ENCODE assay signal across 21 cellular contexts in genomic region chrX:16215660-16216059, GRCh38. TPM values are rescaled to one million over a fixed set of nuclear protein-coding genes. Genes with fewer than 3 reads are reported as not detected.
A peak's percentile ranks its signal among the peaks of the same experiment; 100 is the strongest.
DNase-seq lines count a peak whose midpoint lies in the region; ATAC-seq and TF ChIP-seq lines count a peak whose summit lies in the region.
"Had no signal": no experiment of that assay in that cellular context is flagged by ENCODE, and none has a peak within 500 bp of the region (broad histone marks: within the 10 kb centered on the region; RNA-seq: fewer than 3 reads in every experiment).

No MANE protein-coding gene starts in this region.

- H3K56ac ChIP-seq in H9 (ENCODE audit: insufficient read length, low read depth, low read length): no peak overlapping the region

- H3K4me3 ChIP-seq in neural progenitor cell: no peak overlapping the region
- H3K4me3 ChIP-seq: PC-9 had no signal

- POLR2A ChIA-PET in activated CD8-positive, alpha-beta T cell treated with anti-CD3 and anti-CD28 coated beads, Interleukin-2, amount 10 ng/mL, durations not matched to agents 7 days and 5 days (lab: Charles Lee): no interaction called here

- H3K79me2 ChIP-seq in H9 (ENCODE audit: insufficient read depth, low read length): 0 out of 2 replicates have a peak, but pooled peaks cover 2% of the 10 kb centered on the region
- H3K79me2 ChIP-seq in neural progenitor cell (ENCODE audit: low read depth): no peaks in the 10 kb centered on the region

- TF ChIP-seq CTCF in H9 (conservative IDR thresholded peaks at IDR 0.05) (peak; percentile 22; the same call in 1 of the 3 replicates), neural progenitor cell (IDR thresholded peaks at IDR 0.05) (no peak), glutamatergic neuron (IDR thresholded peaks at IDR 0.05; ENCODE audit: partially characterized antibody, unreplicated experiment) (no peak)

- DNase-seq in H9 (no peak), NCI-H526 (lab: John Stamatoyannopoulos, UW) (peak; percentile 56 to 64), iPS DF 4.7 (ENCODE audit: extremely low read depth, low spot score) (peak; percentile 49), neural progenitor cell (ENCODE audit: low spot score) (peak; percentile 79), glutamatergic neuron (no peak), 8988T (no peak)
- no peak for DNase-seq in activated CD8-positive, alpha-beta T cell treated with anti-CD3 and anti-CD28 coated beads, Interleukin-2, amount 10 ng/mL, durations not matched to agents 7 days and 5 days
- DNase-seq: AML-193, DMS79, MM.1S, NCI-H1092 treated with DMSO at 0.1 percent for 48 hours, NCI-H1694, NCI-H2081 treated with DMSO at 0.1 percent for 48 hours, NCI-H2227 treated with DMSO at 0.1 percent for 48 hours, NCI-H524, PC-9, SIG-M5 had no signal

- H3K27me3 ChIP-seq in H9 (ENCODE audit: insufficient read depth, low read length): no peaks in the 10 kb centered on the region
- no peaks in the 10 kb centered on the region for H3K27me3 ChIP-seq in neural progenitor cell

- peak overlapping the region in 2 of 3 experiments; percentile 92 to 99; a peak in 5 of 7 replicates for H3K27ac Mint-ChIP-seq in H9
- H3K27ac Mint-ChIP-seq in neural progenitor cell: no peak overlapping the region
- no peak overlapping the region for H3K27ac Mint-ChIP-seq in activated CD8-positive, alpha-beta T cell treated with anti-CD3 and anti-CD28 coated beads, Interleukin-2, amount 10 ng/mL, durations not matched to agents 7 days and 5 days
- no peak overlapping the region for H3K27ac Mint-ChIP-seq in glutamatergic neuron (ENCODE audit: unreplicated experiment)

- peaks cover 33 to 39% of the 10 kb centered on the region in 2 experiments for H3K4me1 Mint-ChIP-seq in H9
- peaks cover 10% of the 10 kb centered on the region for H3K4me1 Mint-ChIP-seq in neural progenitor cell
- H3K4me1 Mint-ChIP-seq in activated CD8-positive, alpha-beta T cell treated with anti-CD3 and anti-CD28 coated beads, Interleukin-2, amount 10 ng/mL, durations not matched to agents 7 days and 5 days (ENCODE audit: low read depth): no peaks in the 10 kb centered on the region
- H3K4me1 Mint-ChIP-seq in glutamatergic neuron (ENCODE audit: low read depth, unreplicated experiment): no peaks in the 10 kb centered on the region

- ATAC-seq in activated CD8-positive, alpha-beta T cell treated with anti-CD3 and anti-CD28 coated beads, Interleukin-2, amount 10 ng/mL, durations not matched to agents 7 days and 5 days: no peak
- ATAC-seq: SK-N-SH treated with all-trans-retinoic acid at 6 μM for 48 hours had no signal

- peaks cover 7% of the 10 kb centered on the region; the same call in 1 of the 2 replicates for H3K4me1 ChIP-seq in H9 (ENCODE audit: insufficient read depth, low read length)
- peaks cover 17% of the 10 kb centered on the region for H3K4me1 ChIP-seq in neural progenitor cell

- H2AFZ ChIP-seq in H9 (ENCODE audit: low read length) (no peak overlapping the region), neural progenitor cell (replicated peaks) (no peak overlapping the region)
- H2AFZ ChIP-seq: PC-9 had no signal

- no peak overlapping the region for H3K9ac ChIP-seq in H9 (ENCODE audit: extremely low read depth, insufficient read length, low read length)
- H3K9ac ChIP-seq in neural progenitor cell: no peak overlapping the region

- H2BK15ac ChIP-seq in H9 (ENCODE audit: low read depth, low read length): no peak overlapping the region

- peaks cover 17% of the 10 kb centered on the region for H3F3A ChIP-seq in neural progenitor cell (ENCODE audit: low read depth)

- no peak overlapping the region for H3T11ph ChIP-seq in H9 (ENCODE audit: low read length)

- H3K23me2 ChIP-seq in H9 (ENCODE audit: insufficient read length, low read depth, low read length, poor library complexity, severe bottlenecking): no peaks in the 10 kb centered on the region

- H3K27me3 Mint-ChIP-seq in H9 (ENCODE audit: low read depth): no peaks in the 10 kb centered on the region
- H3K27me3 Mint-ChIP-seq in neural progenitor cell (ENCODE audit: insufficient read depth, low read depth): no peaks in the 10 kb centered on the region
- H3K27me3 Mint-ChIP-seq in activated CD8-positive, alpha-beta T cell treated with anti-CD3 and anti-CD28 coated beads, Interleukin-2, amount 10 ng/mL, durations not matched to agents 7 days and 5 days (ENCODE audit: low read depth): no peaks in the 10 kb centered on the region
- no peaks in the 10 kb centered on the region for H3K27me3 Mint-ChIP-seq in glutamatergic neuron (ENCODE audit: unreplicated experiment)

- no peaks in the 10 kb centered on the region for H3K36me3 ChIP-seq in neural progenitor cell

- no peak overlapping the region for H2AK5ac ChIP-seq in H9 (ENCODE audit: insufficient read length, low read length)

- no peak overlapping the region for H4K5ac ChIP-seq in H9 (ENCODE audit: insufficient read length, low read depth, low read length)

- H4K20me1 ChIP-seq in H9 (ENCODE audit: control insufficient read depth, insufficient read depth, insufficient read length) (no peaks in the 10 kb centered on the region), neural progenitor cell (ENCODE audit: low read depth) (no peaks in the 10 kb centered on the region)

- H3K27ac ChIP-seq in H9 (ENCODE audit: insufficient read length, low read depth, low read length) (peak overlapping the region; percentile 89), neural progenitor cell (peak overlapping the region; percentile 75)
- H3K27ac ChIP-seq: C4-2B, PC-9, RWPE1 had no signal

- no peak overlapping the region for H2BK12ac ChIP-seq in H9 (ENCODE audit: insufficient read length, low read depth, low read length)

- peak overlapping the region; percentile 32 to 65 for H3K4me3 Mint-ChIP-seq in H9
- no peak overlapping the region for H3K4me3 Mint-ChIP-seq in neural progenitor cell
- H3K4me3 Mint-ChIP-seq in activated CD8-positive, alpha-beta T cell treated with anti-CD3 and anti-CD28 coated beads, Interleukin-2, amount 10 ng/mL, durations not matched to agents 7 days and 5 days: no peak overlapping the region
- no peak overlapping the region for H3K4me3 Mint-ChIP-seq in glutamatergic neuron (ENCODE audit: unreplicated experiment)

- no peak overlapping the region for H4K8ac ChIP-seq in H9 (replicated peaks; ENCODE audit: insufficient read length, low read depth, low read length)

- H2BK5ac ChIP-seq in H9 (ENCODE audit: insufficient read length, low read length): no peak overlapping the region

- H3K36me3 Mint-ChIP-seq in H9 (ENCODE audit: insufficient read depth in 1 of 3, low read depth in 3 of 3) (no peaks in the 10 kb centered on the region; a peak in 3 of 7 replicates), neural progenitor cell (no peaks in the 10 kb centered on the region), glutamatergic neuron (ENCODE audit: unreplicated experiment) (peaks cover 2% of the 10 kb centered on the region)
- H3K36me3 Mint-ChIP-seq in activated CD8-positive, alpha-beta T cell treated with anti-CD3 and anti-CD28 coated beads, Interleukin-2, amount 10 ng/mL, durations not matched to agents 7 days and 5 days (ENCODE audit: low read depth): no peaks in the 10 kb centered on the region

- H2BK20ac ChIP-seq in H9 (ENCODE audit: low read depth, low read length, poor library complexity, severe bottlenecking): no peak overlapping the region

- peak overlapping the region; percentile 67 for H3K4me2 ChIP-seq in H9 (ENCODE audit: insufficient read depth, insufficient read length, low read length)
- peak overlapping the region; percentile 69 for H3K4me2 ChIP-seq in neural progenitor cell
- H3K4me2 ChIP-seq: PC-9 had no signal

- CTCF ChIA-PET in activated CD8-positive, alpha-beta T cell treated with anti-CD3 and anti-CD28 coated beads, Interleukin-2, amount 10 ng/mL, durations not matched to agents 7 days and 5 days (lab: Charles Lee): no interaction called here

- H4K91ac ChIP-seq in H9 (ENCODE audit: insufficient read length, low read depth, low read length): no peak overlapping the region

- H3K4ac ChIP-seq in H9 (ENCODE audit: low read depth, low read length): no peak overlapping the region

- no peak overlapping the region for H3K14ac ChIP-seq in H9 (ENCODE audit: insufficient read depth, low read length)

- H3K79me1 ChIP-seq in H9 (ENCODE audit: insufficient read depth, low read depth, low read length, poor library complexity, severe bottlenecking): no peaks in the 10 kb centered on the region

- H3K9me3 Mint-ChIP-seq in H9 (no peaks in the 10 kb centered on the region; a peak in 3 of 5 replicates), neural progenitor cell (no peaks in the 10 kb centered on the region), glutamatergic neuron (ENCODE audit: unreplicated experiment) (peaks cover 2% of the 10 kb centered on the region)
- no peaks in the 10 kb centered on the region for H3K9me3 Mint-ChIP-seq in activated CD8-positive, alpha-beta T cell treated with anti-CD3 and anti-CD28 coated beads, Interleukin-2, amount 10 ng/mL, durations not matched to agents 7 days and 5 days (ENCODE audit: insufficient read depth)

- H3K9me3 ChIP-seq in H9 (ENCODE audit: control insufficient read depth, low read depth, low read length) (no peaks in the 10 kb centered on the region), neural progenitor cell (ENCODE audit: low read depth) (no peaks in the 10 kb centered on the region)

- no CpG with 5 or more reads among the region's 1 CpG for WGBS in H9 (ENCODE audit: extremely low coverage, insufficient read length, low lambda C conversion rate)

- H3K18ac ChIP-seq in H9 (ENCODE audit: insufficient read length, low read depth, low read length): no peak overlapping the region

- no peak overlapping the region for H3K23ac ChIP-seq in H9 (ENCODE audit: insufficient read length, low read depth, low read length)

- H2BK120ac ChIP-seq in H9 (ENCODE audit: low read depth, low read length, poor library complexity, severe bottlenecking): no peak overlapping the region

RNA-seq across cellular contexts. Expression of gene MAGEB17, which starts 48.4 kb away (rescaled TPM):
- total RNA-seq in H9 (2021) (0.66 and 0.74 TPM in 2 replicates), neural progenitor cell (ENCODE audit: low replicate concordance) (0.09 TPM in 1 of 2 replicates, not detected in the other), glutamatergic neuron (ENCODE audit: unreplicated experiment) (not detected)
- not detected for total RNA-seq in activated CD8-positive, alpha-beta T cell treated with anti-CD3 and anti-CD28 coated beads, Interleukin-2, amount 10 ng/mL, durations not matched to agents 7 days and 5 days
- total RNA-seq: LHCN-M2, PC-9 had no signal

Comparison
In these comparisons a context has a peak if more than half of its experiments do, and no peak if none do; other contexts are left out.
1. DNase-seq: peak in NCI-H526 (2 of 2), iPS DF 4.7 (single experiment) and neural progenitor cell (single experiment); none in H9 (single experiment), activated CD8-positive, alpha-beta T cell treated with anti-CD3 and anti-CD28 coated beads, Interleukin-2, amount 10 ng/mL, durations not matched to agents 7 days and 5 days (single experiment), glutamatergic neuron (single experiment) and 8988T (single experiment).
2. H3K27ac Mint-ChIP-seq: peak in H9 (2 of 3); none in neural progenitor cell (single experiment), activated CD8-positive, alpha-beta T cell treated with anti-CD3 and anti-CD28 coated beads, Interleukin-2, amount 10 ng/mL, durations not matched to agents 7 days and 5 days (single experiment) and glutamatergic neuron (single experiment).
3. H3K4me3 Mint-ChIP-seq: peak in H9 (2 of 2); none in neural progenitor cell (single experiment), activated CD8-positive, alpha-beta T cell treated with anti-CD3 and anti-CD28 coated beads, Interleukin-2, amount 10 ng/mL, durations not matched to agents 7 days and 5 days (single experiment) and glutamatergic neuron (single experiment).